Comparison of ENCODE assay signal across 14 cellular contexts in the genomic region with DNA sequence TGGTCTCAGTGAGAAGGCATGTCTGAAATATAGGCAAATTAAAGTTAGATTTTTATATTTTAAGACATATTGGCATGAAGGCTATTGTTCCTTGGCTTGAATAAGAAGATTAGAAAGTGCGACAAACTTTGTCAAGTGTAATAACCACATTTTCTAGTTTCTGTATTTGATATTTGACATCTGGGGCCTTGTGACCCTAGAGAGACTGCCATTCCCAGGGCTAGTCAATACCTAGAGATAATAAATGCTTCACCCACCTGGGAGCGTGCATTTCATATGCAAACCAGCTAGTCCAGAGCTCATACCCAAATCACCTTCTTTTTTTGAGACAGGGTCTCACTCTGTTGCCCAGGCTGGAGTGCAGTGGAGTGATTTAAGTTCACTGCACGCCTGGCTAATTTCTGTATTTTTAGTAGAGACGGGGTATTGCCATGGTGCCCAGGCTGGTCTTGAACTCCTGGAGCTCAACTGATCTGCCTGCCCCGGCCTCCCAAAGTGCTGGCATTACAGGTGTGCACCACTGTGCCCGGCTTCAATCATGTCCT.
A peak's percentile ranks its signal among the peaks of the same experiment; 100 is the strongest.
DNase-seq lines count a peak whose midpoint lies in the region; ATAC-seq and TF ChIP-seq lines count a peak whose summit lies in the region.
"Had no signal": no experiment of that assay in that cellular context is flagged by ENCODE, and none has a peak within 500 bp of the region (broad histone marks: within the 10 kb centered on the region; RNA-seq: fewer than 3 reads in every experiment).

No MANE protein-coding gene starts in this region.

- no peak for TF ChIP-seq CTCF in prostate gland (IDR thresholded peaks at IDR 0.05)

- DNase-seq in RPMI8226 = peak; percentile 11
- no peak for DNase-seq in SKM-1 treated with dmso at 0.1 percent for 144 hours (lab: John Stamatoyannopoulos, UW; ENCODE audit: unreplicated experiment)
- DNase-seq in prostate gland (ENCODE audit: low spot score) = no peak
- DNase-seq in NCI-H2196 (lab: John Stamatoyannopoulos, UW; ENCODE audit: unreplicated experiment) = no peak
- no peak for DNase-seq in NCI-H226
- DNase-seq: activated CD4-positive, alpha-beta T cell treated with anti-CD3 and anti-CD28 coated beads for 36 hours; CD4-positive, CD25-positive, alpha-beta regulatory T cell; NCI-H2171; SHP77 treated with DMSO at 0.1 percent for 48 hours had no signal

- no peaks in the 10 kb centered on the region for H3K36me3 ChIP-seq in prostate gland
- H3K36me3 ChIP-seq: transverse colon had no signal

- intact Hi-C loops in prostate gland (cut with DNase I) = no loop called here

- no peaks in the 10 kb centered on the region for H3K27me3 ChIP-seq in prostate gland (replicated peaks; ENCODE audit: insufficient read depth)
- H3K27me3 ChIP-seq: transverse colon had no signal

- ATAC-seq in GM18519 (IDR thresholded peaks at IDR 0.05; ENCODE audit: low FRiP score, unreplicated experiment) = peak; percentile 39
- peak; percentile 37 for ATAC-seq in GM21447 (IDR thresholded peaks at IDR 0.05; ENCODE audit: unreplicated experiment)
- peak; percentile 52 for ATAC-seq in HG03066 (IDR thresholded peaks at IDR 0.05; ENCODE audit: low read depth, unreplicated experiment)
- ATAC-seq: activated CD4-positive, alpha-beta T cell treated with anti-CD3 and anti-CD28 coated beads for 36 hours had no signal

- TF ChIP-seq POLR2A in prostate gland (IDR thresholded peaks at IDR 0.05) = no peak

- no peaks in the 10 kb centered on the region for H3K9me3 ChIP-seq in prostate gland
- H3K9me3 ChIP-seq: transverse colon had no signal

- H3K4me3 ChIP-seq in prostate gland = no peak overlapping the region
- H3K4me3 ChIP-seq: lung, transverse colon had no signal

- H3K4me1 ChIP-seq in prostate gland (replicated peaks) = no peaks in the 10 kb centered on the region

- no peak overlapping the region for H3K27ac ChIP-seq in prostate gland
- H3K27ac ChIP-seq: transverse colon had no signal

- WGBS in prostate gland = 96% methylated on average over 6 of the region's 6 CpGs
